Comparison of ENCODE assay signal across 10 cellular contexts in the genomic region with DNA sequence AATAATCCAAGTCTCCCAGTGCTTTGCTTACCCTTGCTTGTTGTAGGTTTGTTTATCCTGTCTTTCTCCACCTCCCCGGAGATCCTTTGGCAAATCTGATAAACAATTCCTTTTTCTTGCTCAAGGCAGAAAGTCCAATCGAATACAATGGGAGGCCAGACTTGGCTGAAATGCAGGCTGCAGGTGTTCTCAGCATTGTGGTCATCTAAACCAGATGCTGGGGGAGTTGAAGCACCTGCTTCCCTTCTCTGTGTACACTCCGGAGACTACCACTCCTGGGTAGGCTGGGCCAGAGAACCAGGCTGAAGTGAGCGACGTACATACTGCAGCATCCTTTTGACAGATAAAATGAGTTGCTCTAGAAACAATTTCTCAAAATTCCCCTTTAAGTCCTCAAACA.
DNase-seq lines count a peak whose midpoint lies in the region; ATAC-seq and TF ChIP-seq lines count a peak whose summit lies in the region.
"Had no signal": no experiment of that assay in that cellular context is flagged by ENCODE, and none has a peak within 500 bp of the region (broad histone marks: within the 10 kb centered on the region; RNA-seq: fewer than 3 reads in every experiment).

No MANE protein-coding gene starts in this region.

- no peaks in the 10 kb centered on the region for H3K27me3 ChIP-seq in Panc1 (ENCODE audit: control insufficient read depth, insufficient read depth, low read length)

- peak; percentile 59 for ATAC-seq in GM19397 (IDR thresholded peaks at IDR 0.05; ENCODE audit: unreplicated experiment)
- ATAC-seq in HG03095 (IDR thresholded peaks at IDR 0.05; ENCODE audit: unreplicated experiment): peak; percentile 69
- no peak for ATAC-seq in Panc1

- POLR2A ChIA-PET in Panc1 (lab: Charles Lee): no interaction called here

- no peaks in the 10 kb centered on the region for H3K36me3 ChIP-seq in Panc1 (ENCODE audit: control insufficient read depth, insufficient read depth, low read length)

- intact Hi-C loops in Panc1 (cut with micrococcal nuclease; ENCODE audit: unreplicated experiment): loop anchor here (2.0 to 10.0 kb wide), 3 partner anchors 599 to 815 kb away; partner anchors contain the start of gene PRDM1

- DNase-seq in COR-L47 (lab: John Stamatoyannopoulos, UW): peak; percentile 50
- no peak for DNase-seq in Panc1 (ENCODE audit: low read depth, low spot score)
- no peak for DNase-seq in GM20000 (ENCODE audit: low spot score)
- DNase-seq in HuH-7 (ENCODE audit: low spot score): no peak
- no peak for DNase-seq in SW 1271 (lab: John Stamatoyannopoulos, UW)
- DNase-seq in activated naive CD4-positive, alpha-beta T cell treated with anti-CD3 and anti-CD28 coated beads, Interleukin-2, amount 50 U/mL, for 16 hours: no peak
- DNase-seq: Calu3; stimulated activated CD4-positive, alpha-beta T cell treated with anti-CD3 and anti-CD28 coated beads, Interleukin-15, amount 100 ng/mL, for 24 hours had no signal

- H3K27ac ChIP-seq in Panc1 (ENCODE audit: low read length): peak overlapping the region; percentile 84

- H3K4me3 ChIP-seq in Panc1 (ENCODE audit: low read depth in 2 of 2, low read length in 2 of 2): no peak overlapping the region

- H3K4me1 ChIP-seq in Panc1 (ENCODE audit: control insufficient read depth, insufficient read depth, low read length): peaks cover 36% of the 10 kb centered on the region

- BruUV-seq in Panc1 (replicated peaks; lab: Mats Ljungman, UMichigan): no TSS peak

- TF ChIP-seq CTCF in Panc1 (IDR thresholded peaks at IDR 0.05): no peak
- no peak for TF ChIP-seq CTCF in GM20000 (IDR thresholded peaks at IDR 0.05; ENCODE audit: extremely low read depth, missing control alignments)

- CTCF ChIA-PET in Panc1 (lab: Charles Lee): interaction anchor here (1.0 kb wide), 1 partner anchor 738 kb away, joined by 3 read pairs; no protein-coding TSS in a partner anchor

- in situ Hi-C loops in Panc1 (cut with HindIII; ENCODE audit: low pct_unique_long_range_greater_than_20kb, low sequenced_read_pairs): no loop called here

- no peaks in the 10 kb centered on the region for H3K9me3 ChIP-seq in Panc1 (ENCODE audit: control insufficient read depth, insufficient read depth, low read depth, low read length)
